ENCODE assay signal across 8 cellular contexts in genomic region chrX:55488268-55488558, GRCh38. TPM values are rescaled to one million over a fixed set of nuclear protein-coding genes. Genes with fewer than 3 reads are reported as not detected.
DNase-seq lines count a peak whose midpoint lies in the region; FAIRE-seq and TF ChIP-seq lines count a peak whose summit lies in the region.

No MANE protein-coding gene starts in this region.

- H3K9me2 ChIP-seq in SU-DHL-6 (replicated peaks; ENCODE audit: insufficient read depth, low read length), result no peaks in the 10 kb centered on the region
- H3K9me2 ChIP-seq in hepatocyte (replicated peaks; ENCODE audit: insufficient read depth), result no peaks in the 10 kb centered on the region

- peaks cover 8% of the 10 kb centered on the region for H3K4me1 ChIP-seq in hepatocyte (ENCODE audit: insufficient read depth)
- H3K4me1 ChIP-seq in subcutaneous abdominal adipose tissue (ENCODE audit: control insufficient read depth in 5 of 5, insufficient read depth in 5 of 5, low read length in 5 of 5), result peaks cover 0 to 11% (median 9%) of the 10 kb centered on the region in 5 donors

- H3K27me3 Mint-ChIP-seq in activated CD4-positive, alpha-beta T cell treated with anti-CD3 and anti-CD28 coated beads, Interleukin-2, amount 10 ng/mL, durations not matched to agents 24 days and 14 days, result no peaks in the 10 kb centered on the region

- TF ChIP-seq CTCF in SU-DHL-6 (IDR thresholded peaks at IDR 0.05; ENCODE audit: insufficient read depth, low read length, poor library complexity, severe bottlenecking) (no peak), hepatocyte (IDR thresholded peaks at IDR 0.05; ENCODE audit: poor library complexity) (no peak)

- H3K9me3 ChIP-seq in SU-DHL-6 (ENCODE audit: insufficient read depth, low read length) (no peaks in the 10 kb centered on the region), hepatocyte (ENCODE audit: low read depth) (no peaks in the 10 kb centered on the region), subcutaneous abdominal adipose tissue (ENCODE audit: control insufficient read depth in 5 of 5, low read length in 5 of 5) (peaks cover 0 to 3% (median 0%) of the 10 kb centered on the region in 5 donors)

- peak overlapping the region; percentile 83 for H3K27ac Mint-ChIP-seq in activated CD4-positive, alpha-beta T cell treated with anti-CD3 and anti-CD28 coated beads, Interleukin-2, amount 10 ng/mL, durations not matched to agents 24 days and 14 days

- peak overlapping the region; percentile 77 for H2AFZ ChIP-seq in SU-DHL-6 (ENCODE audit: low read depth, low read length, severe bottlenecking)
- H2AFZ ChIP-seq in hepatocyte, result peak overlapping the region; percentile 40

- H3K36me3 ChIP-seq in SU-DHL-6 (ENCODE audit: low read length) (no peaks in the 10 kb centered on the region), hepatocyte (replicated peaks; ENCODE audit: insufficient read depth, low read depth) (no peaks in the 10 kb centered on the region), subcutaneous abdominal adipose tissue (ENCODE audit: control insufficient read depth in 5 of 5, insufficient read depth in 5 of 5, low read length in 5 of 5) (no peaks in the 10 kb centered on the region)

- H3K9me3 Mint-ChIP-seq in activated CD4-positive, alpha-beta T cell treated with anti-CD3 and anti-CD28 coated beads, Interleukin-2, amount 10 ng/mL, durations not matched to agents 24 days and 14 days, result no peaks in the 10 kb centered on the region

- WGBS in hepatocyte (ENCODE audit: low lambda C conversion rate, missing lambda C conversion rate), result 22% methylated on average over 6 of the region's 19 CpGs

- peaks cover 14% of the 10 kb centered on the region for H3K4me1 Mint-ChIP-seq in activated CD4-positive, alpha-beta T cell treated with anti-CD3 and anti-CD28 coated beads, Interleukin-2, amount 10 ng/mL, durations not matched to agents 24 days and 14 days

- no peaks in the 10 kb centered on the region for H4K20me1 ChIP-seq in SU-DHL-6 (ENCODE audit: low read depth, low read length)
- no peaks in the 10 kb centered on the region for H4K20me1 ChIP-seq in hepatocyte (ENCODE audit: insufficient read depth, poor library complexity, severe bottlenecking)

- no peak overlapping the region for H3K27ac ChIP-seq in SU-DHL-6 (ENCODE audit: low read depth, low read length)
- peak overlapping the region; percentile 99 for H3K27ac ChIP-seq in hepatocyte
- peak overlapping the region; percentile 63 for H3K27ac ChIP-seq in subcutaneous abdominal adipose tissue (ENCODE audit: low read depth, low read length)

- no peak for FAIRE-seq in GM19239 (lab: Jason Lieb, UNC)

- DNase-seq in activated CD4-positive, alpha-beta T cell treated with anti-CD3 and anti-CD28 coated beads, Interleukin-2, amount 10 ng/mL, durations not matched to agents 24 days and 14 days, result no peak
- no peak for DNase-seq in activated CD4-positive, alpha-beta T cell treated with anti-CD3 and anti-CD28 coated beads for 48 hours
- no peak for DNase-seq in hepatocyte (ENCODE audit: low spot score)
- no peak for DNase-seq in stimulated activated CD4-positive, alpha-beta T cell treated with anti-CD3 and anti-CD28 coated beads, Interleukin-2, amount 100 ng/mL, for 48 hours
- DNase-seq in GM19239 (ENCODE audit: insufficient read length, low spot score), result no peak
- no peak for DNase-seq in NCI-H1436 treated with DMSO at 0.1 percent for 48 hours (lab: John Stamatoyannopoulos, UW)

- H3K9ac ChIP-seq in SU-DHL-6 (ENCODE audit: low read length), result peak overlapping the region; percentile 73; the same call in 1 of the 2 replicates
- H3K9ac ChIP-seq in subcutaneous abdominal adipose tissue (ENCODE audit: low read length in 5 of 5), result peak overlapping the region in 1 of 5 donors; percentile 63

- peak overlapping the region; percentile 73 for H3K4me3 Mint-ChIP-seq in activated CD4-positive, alpha-beta T cell treated with anti-CD3 and anti-CD28 coated beads, Interleukin-2, amount 10 ng/mL, durations not matched to agents 24 days and 14 days

- no peaks in the 10 kb centered on the region for H3K36me3 Mint-ChIP-seq in activated CD4-positive, alpha-beta T cell treated with anti-CD3 and anti-CD28 coated beads, Interleukin-2, amount 10 ng/mL, durations not matched to agents 24 days and 14 days (ENCODE audit: low read depth)

- H3K4me3 ChIP-seq in SU-DHL-6 (ENCODE audit: insufficient read depth, low read length, poor library complexity, severe bottlenecking) (peak overlapping the region; percentile 40), hepatocyte (peak overlapping the region; percentile 36), subcutaneous abdominal adipose tissue (ENCODE audit: low read depth in 1 of 5, low read length in 5 of 5) (peak overlapping the region; percentile 5 to 58 (median 43))

- H3K4me2 ChIP-seq in SU-DHL-6 (ENCODE audit: low read depth, low read length, poor library complexity, severe bottlenecking), result peak overlapping the region; percentile 53
- H3K4me2 ChIP-seq in hepatocyte, result peak overlapping the region; percentile 84

- no peaks in the 10 kb centered on the region for H3K79me2 ChIP-seq in SU-DHL-6 (ENCODE audit: insufficient read depth, low read length)
- no peaks in the 10 kb centered on the region for H3K79me2 ChIP-seq in hepatocyte

- intact Hi-C loops in activated CD4-positive, alpha-beta T cell treated with anti-CD3 and anti-CD28 coated beads, Interleukin-2, amount 10 ng/mL, durations not matched to agents 24 days and 14 days (cut with micrococcal nuclease), result no loop called here

- H3F3A ChIP-seq in SU-DHL-6 (ENCODE audit: insufficient read depth), result no peaks in the 10 kb centered on the region

- H3K27me3 ChIP-seq in SU-DHL-6 (ENCODE audit: low read length), result no peaks in the 10 kb centered on the region
- H3K27me3 ChIP-seq in hepatocyte, result no peaks in the 10 kb centered on the region
- peaks cover 0 to 21% (median 9%) of the 10 kb centered on the region in 5 donors for H3K27me3 ChIP-seq in subcutaneous abdominal adipose tissue (ENCODE audit: control insufficient read depth in 5 of 5, insufficient read depth in 4 of 5, low read length in 5 of 5)

RNA-seq across cellular contexts. Expression of gene USP51, which starts 1.4 kb away (rescaled TPM):
- total RNA-seq in activated CD4-positive, alpha-beta T cell treated with anti-CD3 and anti-CD28 coated beads, Interleukin-2, amount 10 ng/mL, durations not matched to agents 24 days and 14 days, result 1.5 and 2.6 TPM in 2 replicates
- total RNA-seq in hepatocyte, result 5.3 and 5.8 TPM in 2 replicates
- 0.33 and 0.74 TPM in 2 replicates for polyA plus RNA-seq in hepatocyte

RNA-seq across cellular contexts. Expression of gene MAGEH1, which starts 36.3 kb away (rescaled TPM):
- 14.4 and 16.6 TPM in 2 replicates for total RNA-seq in activated CD4-positive, alpha-beta T cell treated with anti-CD3 and anti-CD28 coated beads, Interleukin-2, amount 10 ng/mL, durations not matched to agents 24 days and 14 days
- 76.6 and 87.7 TPM in 2 replicates for total RNA-seq in hepatocyte
- 60.0 and 62.6 TPM in 2 replicates for polyA plus RNA-seq in hepatocyte
